ENCODE assay signal across 15 cellular contexts in the genomic region with DNA sequence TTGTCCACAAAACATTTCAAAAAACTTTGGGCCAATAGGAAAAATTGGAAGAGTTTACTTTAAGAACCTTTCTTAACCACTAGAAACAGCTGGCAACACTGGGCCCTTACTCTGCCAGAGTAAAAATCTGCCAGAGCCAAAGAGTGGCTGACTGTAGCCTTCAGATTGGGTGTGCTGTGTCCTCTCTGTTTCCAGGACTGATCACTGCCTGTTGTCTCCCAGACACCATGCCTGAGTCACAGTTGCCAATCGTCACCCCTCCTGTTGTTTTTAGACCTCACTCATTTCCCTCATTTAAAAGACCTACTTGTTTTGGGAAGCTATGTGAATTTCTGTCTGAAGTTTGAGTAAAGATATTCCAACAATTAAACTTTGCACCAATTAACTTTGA.
DNase-seq lines count a peak whose midpoint lies in the region; ATAC-seq, FAIRE-seq and TF ChIP-seq lines count a peak whose summit lies in the region.
"Had no signal": no experiment of that assay in that cellular context is flagged by ENCODE, and none has a peak within 500 bp of the region (broad histone marks: within the 10 kb centered on the region; RNA-seq: fewer than 3 reads in every experiment).

No MANE protein-coding gene starts in this region.

- no peak for FAIRE-seq in urothelium cell line (lab: Jason Lieb, UNC)
- FAIRE-seq: kidney had no signal

- DNase-seq in Right ventricle myocardium inferior (ENCODE audit: missing footprints) = no peak
- DNase-seq in cardiac septum (ENCODE audit: low spot score) = no peak
- peak; percentile 39 for DNase-seq in choroid plexus epithelial cell (ENCODE audit: low read depth)
- peak; percentile 28 for DNase-seq in iPS-NIHi7 (ENCODE audit: extremely low spot score)
- DNase-seq in urothelium cell line (ENCODE audit: low spot score) = peak; percentile 46
- DNase-seq in DMS153 (lab: John Stamatoyannopoulos, UW) = no peak
- no peak for DNase-seq in NAMALWA (ENCODE audit: low spot score)
- no peak for DNase-seq in stimulated activated CD4-positive, alpha-beta T cell treated with anti-CD3 and anti-CD28 coated beads, Interleukin-4, amount 100 ng/mL, for 1 hour
- DNase-seq: activated CD4-positive, alpha-beta T cell treated with anti-CD3 and anti-CD28 coated beads, Interleukin-2, amount 50 U/mL, for 4 hours; activated gamma-delta T cell; Calu3; central memory CD4-positive, alpha-beta T cell; kidney; NCI-H1930; spleen had no signal

- no peak overlapping the region for H3K4me3 ChIP-seq in choroid plexus epithelial cell (ENCODE audit: low read depth, low read length)
- H3K4me3 ChIP-seq: spleen had no signal

- intact Hi-C loops in Right ventricle myocardium inferior (cut with DNase I) = no loop called here
- intact Hi-C loops in cardiac septum (cut with DNase I) = no loop called here

- no peak for TF ChIP-seq CTCF in choroid plexus epithelial cell (conservative IDR thresholded peaks at IDR 0.05; ENCODE audit: low read depth, low read length)

- ATAC-seq in Right ventricle myocardium inferior = peak; percentile 94

Comparison
In these comparisons a context has a peak if more than half of its experiments do, and no peak if none do; other contexts are left out.
1. DNase-seq: peak in choroid plexus epithelial cell (single experiment), iPS-NIHi7 (single experiment) and urothelium cell line (single experiment); none in Right ventricle myocardium inferior (single experiment), cardiac septum (single experiment), DMS153 (single experiment), NAMALWA (single experiment) and stimulated activated CD4-positive, alpha-beta T cell treated with anti-CD3 and anti-CD28 coated beads, Interleukin-4, amount 100 ng/mL, for 1 hour (single experiment).